ENCODE assay signal across 1 cellular context in the genomic region with DNA sequence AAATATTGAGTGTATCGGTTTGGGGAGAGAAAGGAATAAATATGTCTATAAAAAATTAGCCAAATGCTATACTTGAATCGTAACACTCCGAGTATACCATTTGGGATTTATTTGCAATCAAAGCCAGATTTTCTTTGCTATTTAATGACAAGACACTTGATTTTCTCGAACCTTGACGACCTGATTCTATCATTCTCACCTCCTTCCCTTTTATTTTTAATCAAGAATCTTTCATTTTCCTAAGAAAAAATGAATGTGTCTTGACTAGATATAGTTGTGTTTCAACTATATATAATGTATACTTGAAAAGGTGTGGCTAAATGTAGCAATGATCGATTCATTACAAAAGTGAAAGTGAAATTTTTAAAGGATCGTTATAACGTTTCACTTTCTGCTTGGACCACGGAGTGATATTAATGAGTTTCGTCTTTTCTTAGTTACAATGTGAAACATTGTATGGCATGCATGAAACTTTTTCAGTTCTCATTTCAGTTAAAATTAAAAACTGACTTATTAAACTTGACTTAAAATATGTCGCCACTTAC.
TF ChIP-seq lines count a peak whose summit lies in the region.

No MANE protein-coding gene starts in this region.

TF ChIP-seq in GM12878, 131 proteins besides CTCF, POLR2A, EP300 and RAD21 (continued from another document and continues in another):
- TF ChIP-seq, protein P1, sequence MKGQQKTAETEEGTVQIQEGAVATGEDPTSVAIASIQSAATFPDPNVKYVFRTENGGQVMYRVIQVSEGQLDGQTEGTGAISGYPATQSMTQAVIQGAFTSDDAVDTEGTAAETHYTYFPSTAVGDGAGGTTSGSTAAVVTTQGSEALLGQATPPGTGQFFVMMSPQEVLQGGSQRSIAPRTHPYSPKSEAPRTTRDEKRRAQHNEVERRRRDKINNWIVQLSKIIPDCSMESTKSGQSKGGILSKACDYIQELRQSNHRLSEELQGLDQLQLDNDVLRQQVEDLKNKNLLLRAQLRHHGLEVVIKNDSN (IDR thresholded peaks at IDR 0.05; ENCODE audit: borderline replicate concordance, extremely low read length, insufficient read depth, low read depth, low read length), result no peak
- TF ChIP-seq ZNF217 (IDR thresholded peaks at IDR 0.05) (0 out of 2 replicates have a peak, but pooled peaks have one; percentile 4), RBBP5 (conservative IDR thresholded peaks at IDR 0.05) (no peak), SMAD1 (IDR thresholded peaks at IDR 0.05; ENCODE audit: low read depth, partially characterized antibody) (no peak), IKZF2 (IDR thresholded peaks at IDR 0.05) (no peak; a peak in 1 of 4 replicates), POU2F2 (IDR thresholded peaks at IDR 0.05; ENCODE audit: borderline replicate concordance, low read depth, low read length) (peak; percentile 35; the same call in 1 of the 3 replicates), IKZF1 (conservative IDR thresholded peaks at IDR 0.05) (no peak), BHLHE40 (IDR thresholded peaks at IDR 0.05; ENCODE audit: borderline replicate concordance in 1 of 2, low read depth in 2 of 2, low read length in 1 of 2) (peak; percentile 37 to 78; a peak in 3 of 4 replicates), MEF2A (IDR thresholded peaks at IDR 0.05; ENCODE audit: insufficient read depth, low read depth, low read length) (peak; percentile 73; the same call in 1 of the 2 replicates), ATF7 (IDR thresholded peaks at IDR 0.05; ENCODE audit: low read depth) (peak; percentile 92), RAD51 (IDR thresholded peaks at IDR 0.05) (peak; percentile 38; the same call in 1 of the 2 replicates), EED (IDR thresholded peaks at IDR 0.05; ENCODE audit: low read depth) (no peak), NFIC (IDR thresholded peaks at IDR 0.05; ENCODE audit: low read depth, low read length) (peak; percentile 77), KAT2A (conservative IDR thresholded peaks at IDR 0.05; ENCODE audit: control insufficient read depth, low read depth, low read length) (no peak), CREB1 (IDR thresholded peaks at IDR 0.05; ENCODE audit: low read depth) (peak; percentile 53; the same call in 1 of the 2 replicates), CREM (IDR thresholded peaks at IDR 0.05; ENCODE audit: low read depth) (peak; percentile 55), MTA2 (IDR thresholded peaks at IDR 0.05; ENCODE audit: low read depth) (peak; percentile 97), JUND (IDR thresholded peaks at IDR 0.05; ENCODE audit: low read depth, low read length) (peak; percentile 91), BACH1 (IDR thresholded peaks at IDR 0.05; ENCODE audit: borderline replicate concordance) (peak; percentile 59; the same call in 1 of the 2 replicates), SPI1 (IDR thresholded peaks at IDR 0.05; ENCODE audit: borderline replicate concordance, insufficient read depth, low read depth, low read length) (peak; percentile 59; the same call in 1 of the 2 replicates), RUNX3 (IDR thresholded peaks at IDR 0.05; ENCODE audit: low read length) (peak; percentile 75), SP1 (IDR thresholded peaks at IDR 0.05; ENCODE audit: low read depth, low read length) (peak; percentile 26), SUZ12 (IDR thresholded peaks at IDR 0.05; ENCODE audit: unreplicated experiment) (no peak), YY1 (IDR thresholded peaks at IDR 0.05; ENCODE audit: low read depth, low read length) (no peak), GABPA (IDR thresholded peaks at IDR 0.05; ENCODE audit: low read depth) (peak; percentile 58; the same call in 1 of the 2 replicates), TBL1XR1 (IDR thresholded peaks at IDR 0.05; ENCODE audit: low read depth, low read length) (peak; percentile 79), HDAC2 (IDR thresholded peaks at IDR 0.05) (no peak), RB1 (IDR thresholded peaks at IDR 0.05; ENCODE audit: borderline replicate concordance) (no peak), SREBF2 (IDR thresholded peaks at IDR 0.05; ENCODE audit: low read length) (no peak)
- TF ChIP-seq, protein P2, sequence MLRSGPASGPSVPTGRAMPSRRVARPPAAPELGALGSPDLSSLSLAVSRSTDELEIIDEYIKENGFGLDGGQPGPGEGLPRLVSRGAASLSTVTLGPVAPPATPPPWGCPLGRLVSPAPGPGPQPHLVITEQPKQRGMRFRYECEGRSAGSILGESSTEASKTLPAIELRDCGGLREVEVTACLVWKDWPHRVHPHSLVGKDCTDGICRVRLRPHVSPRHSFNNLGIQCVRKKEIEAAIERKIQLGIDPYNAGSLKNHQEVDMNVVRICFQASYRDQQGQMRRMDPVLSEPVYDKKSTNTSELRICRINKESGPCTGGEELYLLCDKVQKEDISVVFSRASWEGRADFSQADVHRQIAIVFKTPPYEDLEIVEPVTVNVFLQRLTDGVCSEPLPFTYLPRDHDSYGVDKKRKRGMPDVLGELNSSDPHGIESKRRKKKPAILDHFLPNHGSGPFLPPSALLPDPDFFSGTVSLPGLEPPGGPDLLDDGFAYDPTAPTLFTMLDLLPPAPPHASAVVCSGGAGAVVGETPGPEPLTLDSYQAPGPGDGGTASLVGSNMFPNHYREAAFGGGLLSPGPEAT (IDR thresholded peaks at IDR 0.05; ENCODE audit: low read depth), result no peak; the same call in 1 of the 2 replicates
- TF ChIP-seq, protein P3, sequence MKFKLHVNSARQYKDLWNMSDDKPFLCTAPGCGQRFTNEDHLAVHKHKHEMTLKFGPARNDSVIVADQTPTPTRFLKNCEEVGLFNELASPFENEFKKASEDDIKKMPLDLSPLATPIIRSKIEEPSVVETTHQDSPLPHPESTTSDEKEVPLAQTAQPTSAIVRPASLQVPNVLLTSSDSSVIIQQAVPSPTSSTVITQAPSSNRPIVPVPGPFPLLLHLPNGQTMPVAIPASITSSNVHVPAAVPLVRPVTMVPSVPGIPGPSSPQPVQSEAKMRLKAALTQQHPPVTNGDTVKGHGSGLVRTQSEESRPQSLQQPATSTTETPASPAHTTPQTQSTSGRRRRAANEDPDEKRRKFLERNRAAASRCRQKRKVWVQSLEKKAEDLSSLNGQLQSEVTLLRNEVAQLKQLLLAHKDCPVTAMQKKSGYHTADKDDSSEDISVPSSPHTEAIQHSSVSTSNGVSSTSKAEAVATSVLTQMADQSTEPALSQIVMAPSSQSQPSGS (IDR thresholded peaks at IDR 0.05; ENCODE audit: low read length), result peak; percentile 70
- TF ChIP-seq, protein P4, sequence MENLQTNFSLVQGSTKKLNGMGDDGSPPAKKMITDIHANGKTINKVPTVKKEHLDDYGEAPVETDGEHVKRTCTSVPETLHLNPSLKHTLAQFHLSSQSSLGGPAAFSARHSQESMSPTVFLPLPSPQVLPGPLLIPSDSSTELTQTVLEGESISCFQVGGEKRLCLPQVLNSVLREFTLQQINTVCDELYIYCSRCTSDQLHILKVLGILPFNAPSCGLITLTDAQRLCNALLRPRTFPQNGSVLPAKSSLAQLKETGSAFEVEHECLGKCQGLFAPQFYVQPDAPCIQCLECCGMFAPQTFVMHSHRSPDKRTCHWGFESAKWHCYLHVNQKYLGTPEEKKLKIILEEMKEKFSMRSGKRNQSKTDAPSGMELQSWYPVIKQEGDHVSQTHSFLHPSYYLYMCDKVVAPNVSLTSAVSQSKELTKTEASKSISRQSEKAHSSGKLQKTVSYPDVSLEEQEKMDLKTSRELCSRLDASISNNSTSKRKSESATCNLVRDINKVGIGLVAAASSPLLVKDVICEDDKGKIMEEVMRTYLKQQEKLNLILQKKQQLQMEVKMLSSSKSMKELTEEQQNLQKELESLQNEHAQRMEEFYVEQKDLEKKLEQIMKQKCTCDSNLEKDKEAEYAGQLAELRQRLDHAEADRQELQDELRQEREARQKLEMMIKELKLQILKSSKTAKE (IDR thresholded peaks at IDR 0.05; ENCODE audit: low read depth, poor library complexity, severe bottlenecking), result peak; percentile 82
- TF ChIP-seq, protein P5, sequence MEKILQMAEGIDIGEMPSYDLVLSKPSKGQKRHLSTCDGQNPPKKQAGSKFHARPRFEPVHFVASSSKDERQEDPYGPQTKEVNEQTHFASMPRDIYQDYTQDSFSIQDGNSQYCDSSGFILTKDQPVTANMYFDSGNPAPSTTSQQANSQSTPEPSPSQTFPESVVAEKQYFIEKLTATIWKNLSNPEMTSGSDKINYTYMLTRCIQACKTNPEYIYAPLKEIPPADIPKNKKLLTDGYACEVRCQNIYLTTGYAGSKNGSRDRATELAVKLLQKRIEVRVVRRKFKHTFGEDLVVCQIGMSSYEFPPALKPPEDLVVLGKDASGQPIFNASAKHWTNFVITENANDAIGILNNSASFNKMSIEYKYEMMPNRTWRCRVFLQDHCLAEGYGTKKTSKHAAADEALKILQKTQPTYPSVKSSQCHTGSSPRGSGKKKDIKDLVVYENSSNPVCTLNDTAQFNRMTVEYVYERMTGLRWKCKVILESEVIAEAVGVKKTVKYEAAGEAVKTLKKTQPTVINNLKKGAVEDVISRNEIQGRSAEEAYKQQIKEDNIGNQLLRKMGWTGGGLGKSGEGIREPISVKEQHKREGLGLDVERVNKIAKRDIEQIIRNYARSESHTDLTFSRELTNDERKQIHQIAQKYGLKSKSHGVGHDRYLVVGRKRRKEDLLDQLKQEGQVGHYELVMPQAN (conservative IDR thresholded peaks at IDR 0.05), result peak; percentile 24; the same call in 1 of the 2 replicates
- TF ChIP-seq, protein P6, sequence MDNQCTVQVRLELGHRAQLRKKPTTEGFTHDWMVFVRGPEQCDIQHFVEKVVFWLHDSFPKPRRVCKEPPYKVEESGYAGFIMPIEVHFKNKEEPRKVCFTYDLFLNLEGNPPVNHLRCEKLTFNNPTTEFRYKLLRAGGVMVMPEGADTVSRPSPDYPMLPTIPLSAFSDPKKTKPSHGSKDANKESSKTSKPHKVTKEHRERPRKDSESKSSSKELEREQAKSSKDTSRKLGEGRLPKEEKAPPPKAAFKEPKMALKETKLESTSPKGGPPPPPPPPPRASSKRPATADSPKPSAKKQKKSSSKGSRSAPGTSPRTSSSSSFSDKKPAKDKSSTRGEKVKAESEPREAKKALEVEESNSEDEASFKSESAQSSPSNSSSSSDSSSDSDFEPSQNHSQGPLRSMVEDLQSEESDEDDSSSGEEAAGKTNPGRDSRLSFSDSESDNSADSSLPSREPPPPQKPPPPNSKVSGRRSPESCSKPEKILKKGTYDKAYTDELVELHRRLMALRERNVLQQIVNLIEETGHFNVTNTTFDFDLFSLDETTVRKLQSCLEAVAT (IDR thresholded peaks at IDR 0.05), result peak; percentile 79
- TF ChIP-seq, protein P7, sequence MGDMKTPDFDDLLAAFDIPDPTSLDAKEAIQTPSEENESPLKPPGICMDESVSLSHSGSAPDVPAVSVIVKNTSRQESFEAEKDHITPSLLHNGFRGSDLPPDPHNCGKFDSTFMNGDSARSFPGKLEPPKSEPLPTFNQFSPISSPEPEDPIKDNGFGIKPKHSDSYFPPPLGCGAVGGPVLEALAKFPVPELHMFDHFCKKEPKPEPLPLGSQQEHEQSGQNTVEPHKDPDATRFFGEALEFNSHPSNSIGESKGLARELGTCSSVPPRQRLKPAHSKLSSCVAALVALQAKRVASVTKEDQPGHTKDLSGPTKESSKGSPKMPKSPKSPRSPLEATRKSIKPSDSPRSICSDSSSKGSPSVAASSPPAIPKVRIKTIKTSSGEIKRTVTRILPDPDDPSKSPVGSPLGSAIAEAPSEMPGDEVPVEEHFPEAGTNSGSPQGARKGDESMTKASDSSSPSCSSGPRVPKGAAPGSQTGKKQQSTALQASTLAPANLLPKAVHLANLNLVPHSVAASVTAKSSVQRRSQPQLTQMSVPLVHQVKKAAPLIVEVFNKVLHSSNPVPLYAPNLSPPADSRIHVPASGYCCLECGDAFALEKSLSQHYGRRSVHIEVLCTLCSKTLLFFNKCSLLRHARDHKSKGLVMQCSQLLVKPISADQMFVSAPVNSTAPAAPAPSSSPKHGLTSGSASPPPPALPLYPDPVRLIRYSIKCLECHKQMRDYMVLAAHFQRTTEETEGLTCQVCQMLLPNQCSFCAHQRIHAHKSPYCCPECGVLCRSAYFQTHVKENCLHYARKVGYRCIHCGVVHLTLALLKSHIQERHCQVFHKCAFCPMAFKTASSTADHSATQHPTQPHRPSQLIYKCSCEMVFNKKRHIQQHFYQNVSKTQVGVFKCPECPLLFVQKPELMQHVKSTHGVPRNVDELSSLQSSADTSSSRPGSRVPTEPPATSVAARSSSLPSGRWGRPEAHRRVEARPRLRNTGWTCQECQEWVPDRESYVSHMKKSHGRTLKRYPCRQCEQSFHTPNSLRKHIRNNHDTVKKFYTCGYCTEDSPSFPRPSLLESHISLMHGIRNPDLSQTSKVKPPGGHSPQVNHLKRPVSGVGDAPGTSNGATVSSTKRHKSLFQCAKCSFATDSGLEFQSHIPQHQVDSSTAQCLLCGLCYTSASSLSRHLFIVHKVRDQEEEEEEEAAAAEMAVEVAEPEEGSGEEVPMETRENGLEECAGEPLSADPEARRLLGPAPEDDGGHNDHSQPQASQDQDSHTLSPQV (IDR thresholded peaks at IDR 0.05), result peak; percentile 88; the same call in 1 of the 2 replicates
- TF ChIP-seq, protein P8, sequence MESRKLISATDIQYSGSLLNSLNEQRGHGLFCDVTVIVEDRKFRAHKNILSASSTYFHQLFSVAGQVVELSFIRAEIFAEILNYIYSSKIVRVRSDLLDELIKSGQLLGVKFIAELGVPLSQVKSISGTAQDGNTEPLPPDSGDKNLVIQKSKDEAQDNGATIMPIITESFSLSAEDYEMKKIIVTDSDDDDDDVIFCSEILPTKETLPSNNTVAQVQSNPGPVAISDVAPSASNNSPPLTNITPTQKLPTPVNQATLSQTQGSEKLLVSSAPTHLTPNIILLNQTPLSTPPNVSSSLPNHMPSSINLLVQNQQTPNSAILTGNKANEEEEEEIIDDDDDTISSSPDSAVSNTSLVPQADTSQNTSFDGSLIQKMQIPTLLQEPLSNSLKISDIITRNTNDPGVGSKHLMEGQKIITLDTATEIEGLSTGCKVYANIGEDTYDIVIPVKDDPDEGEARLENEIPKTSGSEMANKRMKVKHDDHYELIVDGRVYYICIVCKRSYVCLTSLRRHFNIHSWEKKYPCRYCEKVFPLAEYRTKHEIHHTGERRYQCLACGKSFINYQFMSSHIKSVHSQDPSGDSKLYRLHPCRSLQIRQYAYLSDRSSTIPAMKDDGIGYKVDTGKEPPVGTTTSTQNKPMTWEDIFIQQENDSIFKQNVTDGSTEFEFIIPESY (IDR thresholded peaks at IDR 0.05), result no peak
- TF ChIP-seq, protein P9, sequence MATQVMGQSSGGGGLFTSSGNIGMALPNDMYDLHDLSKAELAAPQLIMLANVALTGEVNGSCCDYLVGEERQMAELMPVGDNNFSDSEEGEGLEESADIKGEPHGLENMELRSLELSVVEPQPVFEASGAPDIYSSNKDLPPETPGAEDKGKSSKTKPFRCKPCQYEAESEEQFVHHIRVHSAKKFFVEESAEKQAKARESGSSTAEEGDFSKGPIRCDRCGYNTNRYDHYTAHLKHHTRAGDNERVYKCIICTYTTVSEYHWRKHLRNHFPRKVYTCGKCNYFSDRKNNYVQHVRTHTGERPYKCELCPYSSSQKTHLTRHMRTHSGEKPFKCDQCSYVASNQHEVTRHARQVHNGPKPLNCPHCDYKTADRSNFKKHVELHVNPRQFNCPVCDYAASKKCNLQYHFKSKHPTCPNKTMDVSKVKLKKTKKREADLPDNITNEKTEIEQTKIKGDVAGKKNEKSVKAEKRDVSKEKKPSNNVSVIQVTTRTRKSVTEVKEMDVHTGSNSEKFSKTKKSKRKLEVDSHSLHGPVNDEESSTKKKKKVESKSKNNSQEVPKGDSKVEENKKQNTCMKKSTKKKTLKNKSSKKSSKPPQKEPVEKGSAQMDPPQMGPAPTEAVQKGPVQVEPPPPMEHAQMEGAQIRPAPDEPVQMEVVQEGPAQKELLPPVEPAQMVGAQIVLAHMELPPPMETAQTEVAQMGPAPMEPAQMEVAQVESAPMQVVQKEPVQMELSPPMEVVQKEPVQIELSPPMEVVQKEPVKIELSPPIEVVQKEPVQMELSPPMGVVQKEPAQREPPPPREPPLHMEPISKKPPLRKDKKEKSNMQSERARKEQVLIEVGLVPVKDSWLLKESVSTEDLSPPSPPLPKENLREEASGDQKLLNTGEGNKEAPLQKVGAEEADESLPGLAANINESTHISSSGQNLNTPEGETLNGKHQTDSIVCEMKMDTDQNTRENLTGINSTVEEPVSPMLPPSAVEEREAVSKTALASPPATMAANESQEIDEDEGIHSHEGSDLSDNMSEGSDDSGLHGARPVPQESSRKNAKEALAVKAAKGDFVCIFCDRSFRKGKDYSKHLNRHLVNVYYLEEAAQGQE (IDR thresholded peaks at IDR 0.05; ENCODE audit: low read depth, low read length), result no peak
